In genomic region chr7:113371376-113372043, GRCh38 we compare ENCODE assay signal across 1 cellular context.
TF ChIP-seq lines count a peak whose summit lies in the region.

No MANE protein-coding gene starts in this region.

TF ChIP-seq in IMR-90, 13 proteins besides CTCF, POLR2A, EP300 and RAD21:
- TF ChIP-seq NFE2L2 (IDR thresholded peaks at IDR 0.05; ENCODE audit: low read depth, low read length) (no peak), SMC3 (IDR thresholded peaks at IDR 0.05; ENCODE audit: low read depth, low read length) (no peak), MXI1 (IDR thresholded peaks at IDR 0.05; ENCODE audit: borderline replicate concordance, low read depth, low read length) (no peak), FOS (IDR thresholded peaks at IDR 0.05; ENCODE audit: low read depth, low read length) (no peak), CHD1 (IDR thresholded peaks at IDR 0.05; ENCODE audit: low read depth, low read length) (no peak), MAFK (IDR thresholded peaks at IDR 0.05; ENCODE audit: low read depth, low read length) (no peak), RFX5 (IDR thresholded peaks at IDR 0.05; ENCODE audit: low read depth, low read length) (no peak), MAZ (IDR thresholded peaks at IDR 0.05; ENCODE audit: borderline replicate concordance, low read depth, low read length) (no peak), RCOR1 (IDR thresholded peaks at IDR 0.05; ENCODE audit: insufficient replicate concordance, low read length) (no peak), ELK1 (IDR thresholded peaks at IDR 0.05; ENCODE audit: borderline replicate concordance, low read depth, low read length) (no peak), BHLHE40 (IDR thresholded peaks at IDR 0.05; ENCODE audit: low read depth, low read length) (no peak), USF2 (IDR thresholded peaks at IDR 0.05; ENCODE audit: low read depth, low read length) (no peak), CEBPB (IDR thresholded peaks at IDR 0.05; ENCODE audit: low read depth, low read length) (no peak)
TF ChIP-seq in IMR-90: peak in this region for 0.
